15 cellular contexts compared by ENCODE assay signal in genomic region chr9:33465596-33466564, GRCh38. TPM values are rescaled to one million over a fixed set of nuclear protein-coding genes. Genes with fewer than 3 reads are reported as not detected.
DNase-seq lines count a peak whose midpoint lies in the region; ATAC-seq, FAIRE-seq and TF ChIP-seq lines count a peak whose summit lies in the region.
"Had no signal": no experiment of that assay in that cellular context is flagged by ENCODE, and none has a peak within 500 bp of the region (broad histone marks: within the 10 kb centered on the region; RNA-seq: fewer than 3 reads in every experiment).

No MANE protein-coding gene starts in this region.

- no peaks in the 10 kb centered on the region for H3K9me3 ChIP-seq in kidney (ENCODE audit: control insufficient read depth in 1 of 2, low read length in 2 of 2)
- H3K9me3 ChIP-seq: Caco-2, heart left ventricle had no signal

- no peak for FAIRE-seq in kidney (lab: Jason Lieb, UNC)

- no peaks in the 10 kb centered on the region for H3K27me3 Mint-ChIP-seq in stimulated activated naive CD8-positive, alpha-beta T cell treated with anti-CD3 and anti-CD28 coated beads, Interleukin-15, amount 100 ng/mL, for 72 hours
- H3K27me3 Mint-ChIP-seq: type B pancreatic cell had no signal

- H3K36me3 ChIP-seq in H7 (replicated peaks; ENCODE audit: control insufficient read depth, insufficient read depth, low read length) (peaks cover 75% of the 10 kb centered on the region), kidney (ENCODE audit: control insufficient read depth in 1 of 2, insufficient read depth in 2 of 2, low read length in 2 of 2) (peaks cover 60 to 72% of the 10 kb centered on the region in 2 donors)

- no peak for DNase-seq in stimulated activated naive CD8-positive, alpha-beta T cell treated with anti-CD3 and anti-CD28 coated beads, Interleukin-15, amount 100 ng/mL, for 72 hours
- no peak for DNase-seq in stimulated activated naive CD8-positive, alpha-beta T cell treated with anti-CD3 and anti-CD28 coated beads, Interleukin-15, Interleukin-2, amounts not matched to agents 100 U/mL and 50 U/mL, for 24 hours
- peak; percentile 28 for DNase-seq in H7
- peak; percentile 54 for DNase-seq in kidney
- no peak for DNase-seq in activated CD4-positive, alpha-beta T cell treated with anti-CD3 and anti-CD28 coated beads, Interleukin-2, amount 50 U/mL, for 1 hour
- DNase-seq in NCI-H524 treated with DMSO at 0.1 percent for 48 hours (lab: John Stamatoyannopoulos, UW), result no peak
- DNase-seq: cortex of kidney, NCI-H1048, NCI-H2029 treated with DMSO at 0.1 percent for 48 hours had no signal

- no peaks in the 10 kb centered on the region for H3K9me3 Mint-ChIP-seq in stimulated activated naive CD8-positive, alpha-beta T cell treated with anti-CD3 and anti-CD28 coated beads, Interleukin-15, amount 100 ng/mL, for 72 hours
- H3K9me3 Mint-ChIP-seq: type B pancreatic cell had no signal

- H3K4me3 ChIP-seq in H7 (ENCODE audit: insufficient read depth, low read depth, low read length) (no peak overlapping the region), kidney (ENCODE audit: low read length in 2 of 2) (no peak overlapping the region)
- H3K4me3 ChIP-seq: heart left ventricle, smooth muscle cell had no signal

- no peaks in the 10 kb centered on the region for H3K4me1 ChIP-seq in kidney (ENCODE audit: control insufficient read depth in 1 of 2, insufficient read depth in 1 of 2, low read depth in 1 of 2, low read length in 2 of 2)
- H3K4me1 ChIP-seq: Caco-2 had no signal

- H3K4me3 Mint-ChIP-seq in stimulated activated naive CD8-positive, alpha-beta T cell treated with anti-CD3 and anti-CD28 coated beads, Interleukin-15, amount 100 ng/mL, for 72 hours, result no peak overlapping the region
- H3K4me3 Mint-ChIP-seq: type B pancreatic cell had no signal

- no peak for ATAC-seq in stimulated activated naive CD8-positive, alpha-beta T cell treated with anti-CD3 and anti-CD28 coated beads, Interleukin-15, amount 100 ng/mL, for 72 hours
- ATAC-seq in stimulated activated naive CD8-positive, alpha-beta T cell treated with anti-CD3 and anti-CD28 coated beads, Interleukin-15, Interleukin-2, amounts not matched to agents 100 U/mL and 50 U/mL, for 24 hours, result no peak
- ATAC-seq in GM18517 (IDR thresholded peaks at IDR 0.05; ENCODE audit: unreplicated experiment), result no peak

- H3K27ac Mint-ChIP-seq in stimulated activated naive CD8-positive, alpha-beta T cell treated with anti-CD3 and anti-CD28 coated beads, Interleukin-15, amount 100 ng/mL, for 72 hours, result peak overlapping the region; percentile 8 to 65
- H3K27ac Mint-ChIP-seq: type B pancreatic cell had no signal

- intact Hi-C loops in kidney (cut with DNase I), result no loop called here

- H3K9ac ChIP-seq in kidney (ENCODE audit: low read length in 2 of 2), result no peak overlapping the region

- peaks cover 15% of the 10 kb centered on the region for H3K4me1 Mint-ChIP-seq in stimulated activated naive CD8-positive, alpha-beta T cell treated with anti-CD3 and anti-CD28 coated beads, Interleukin-15, amount 100 ng/mL, for 72 hours

- no peak for TF ChIP-seq CTCF in kidney (IDR thresholded peaks at IDR 0.05; ENCODE audit: borderline replicate concordance, extremely low read depth, insufficient read depth)

- no peak overlapping the region for H3K27ac ChIP-seq in kidney (ENCODE audit: low read depth in 2 of 2, low read length in 2 of 2)
- H3K27ac ChIP-seq: brain microvascular endothelial cell, heart left ventricle had no signal

- no peaks in the 10 kb centered on the region for H3K27me3 ChIP-seq in H7 (ENCODE audit: control insufficient read depth, insufficient read depth, low read length)
- H3K27me3 ChIP-seq: brain microvascular endothelial cell, heart left ventricle had no signal

RNA-seq across cellular contexts. Expression of gene NOL6, which starts 7.8 kb away (rescaled TPM):
- total RNA-seq in H7 (2014; rRNA removed; shearing (Covaris generic)), result 53.9 and 59.7 TPM in 2 replicates
- total RNA-seq in kidney, result 32.8 TPM
- polyA plus RNA-seq in kidney (ENCODE audit: insufficient read depth, low read depth, low replicate concordance), result 10.8 TPM

RNA-seq across cellular contexts. Expression of gene AQP3, which starts 18.5 kb away (rescaled TPM):
- total RNA-seq in H7 (2014; rRNA removed; shearing (Covaris generic)), result 0.18 and 2.6 TPM in 2 replicates
- total RNA-seq in kidney, result 135 TPM
- 401 TPM for polyA plus RNA-seq in kidney (ENCODE audit: insufficient read depth, low read depth, low replicate concordance)

RNA-seq across cellular contexts. Expression of gene ANKRD18B, which starts 58.2 kb away (rescaled TPM):
- 4.9 and 14.4 TPM in 2 replicates for total RNA-seq in H7 (2014; rRNA removed; shearing (Covaris generic))
- 0.72 TPM for total RNA-seq in kidney
- not detected for polyA plus RNA-seq in kidney (ENCODE audit: insufficient read depth, low read depth, low replicate concordance)
- polyA plus RNA-seq: smooth muscle cell had no signal

Comparison
In these comparisons a context has a peak if more than half of its experiments do, and no peak if none do; other contexts are left out.
1. DNase-seq: peak in H7 (single experiment) and kidney (single experiment); none in stimulated activated naive CD8-positive, alpha-beta T cell treated with anti-CD3 and anti-CD28 coated beads, Interleukin-15, amount 100 ng/mL, for 72 hours (0 of 2), stimulated activated naive CD8-positive, alpha-beta T cell treated with anti-CD3 and anti-CD28 coated beads, Interleukin-15, Interleukin-2, amounts not matched to agents 100 U/mL and 50 U/mL, for 24 hours (single experiment), activated CD4-positive, alpha-beta T cell treated with anti-CD3 and anti-CD28 coated beads, Interleukin-2, amount 50 U/mL, for 1 hour (single experiment) and NCI-H524 treated with DMSO at 0.1 percent for 48 hours (single experiment).
2. RNA of gene AQP3, which starts 18.5 kb away (total RNA-seq): 135 TPM in kidney (single experiment); 0.18 to 2.6 TPM in H7; every median in the first group is over 10 times any median in the second.